Comparison of ENCODE assay signal across 22 cellular contexts in genomic region chr1:119294728-119295127, GRCh38.
A peak's percentile ranks its signal among the peaks of the same experiment; 100 is the strongest.
DNase-seq lines count a peak whose midpoint lies in the region; ATAC-seq and TF ChIP-seq lines count a peak whose summit lies in the region.
"Had no signal": no experiment of that assay in that cellular context is flagged by ENCODE, and none has a peak within 500 bp of the region (broad histone marks: within the 10 kb centered on the region; RNA-seq: fewer than 3 reads in every experiment).

No MANE protein-coding gene starts in this region.

- DNase-seq in ELF-1 (ENCODE audit: low read depth, low spot score) = peak; percentile 68
- no peak for DNase-seq in T-helper 17 cell
- DNase-seq in mesothelial cell of epicardium (ENCODE audit: low spot score in 2 of 2, unreplicated experiment in 2 of 2) = no peak
- no peak for DNase-seq in gastrocnemius medialis
- DNase-seq in NCI-H2107 treated with DMSO at 0.1 percent for 48 hours (lab: John Stamatoyannopoulos, UW; ENCODE audit: unreplicated experiment) = no peak
- DNase-seq: activated CD4-positive, alpha-beta T cell treated with anti-CD3 and anti-CD28 coated beads for 4 hours; activated naive CD4-positive, alpha-beta T cell; Caco-2; kidney glomerular epithelial cell; midbrain; NCI-H1694; NCI-H524 treated with DMSO at 0.1 percent for 48 hours; nucleus accumbens; PC-3; right cardiac atrium; stimulated activated CD4-positive, alpha-beta T cell treated with anti-CD3 and anti-CD28 coated beads, Interleukin-1b, Interleukin-23, amount 100 ng/mL, for 48 hours; substantia nigra had no signal

- H3K4me1 Mint-ChIP-seq in T-helper 17 cell = peaks cover 10% of the 10 kb centered on the region
- peaks cover 24% of the 10 kb centered on the region for H3K4me1 Mint-ChIP-seq in mesothelial cell of epicardium

- H3K27me3 ChIP-seq in HUES48 (ENCODE audit: control insufficient read depth, insufficient read depth, low read length) (no peaks in the 10 kb centered on the region), gastrocnemius medialis (no peaks in the 10 kb centered on the region)
- H3K27me3 ChIP-seq: hepatocyte had no signal

- H3K4me3 ChIP-seq in HUES48 (ENCODE audit: low read depth, low read length) (peak overlapping the region; percentile 7; the same call in 1 of the 2 replicates), gastrocnemius medialis (no peak overlapping the region)
- H3K4me3 ChIP-seq: hepatocyte, SK-N-MC had no signal

- peak overlapping the region; percentile 75 for H3K27ac ChIP-seq in HUES48 (ENCODE audit: low read depth, low read length)
- no peak overlapping the region for H3K27ac ChIP-seq in gastrocnemius medialis
- H3K27ac ChIP-seq: hepatocyte, SK-N-MC had no signal

- no peak overlapping the region for H3K27ac Mint-ChIP-seq in T-helper 17 cell
- peak overlapping the region; percentile 79 for H3K27ac Mint-ChIP-seq in mesothelial cell of epicardium

- in situ Hi-C loops in gastrocnemius medialis (cut with MboI; ENCODE audit: low sequenced_read_pairs in 4 of 4) = no loop called here

- H3K9ac ChIP-seq in HUES48 (ENCODE audit: low read depth, low read length) = no peak overlapping the region

- TF ChIP-seq CTCF in mesothelial cell of epicardium (IDR thresholded peaks at IDR 0.05; ENCODE audit: unreplicated experiment) = no peak
- no peak for TF ChIP-seq CTCF in gastrocnemius medialis (IDR thresholded peaks at IDR 0.05 in 4 of 5, conservative IDR thresholded peaks at IDR 0.05 in 1 of 5)

- H3K4me3 Mint-ChIP-seq in T-helper 17 cell (no peak overlapping the region), mesothelial cell of epicardium (no peak overlapping the region)

- intact Hi-C loops in gastrocnemius medialis (cut with DNase I; ENCODE audit: low total_unique reads) = no loop called here

- no peak for TF ChIP-seq POLR2A in gastrocnemius medialis (IDR thresholded peaks at IDR 0.05)

- no peaks in the 10 kb centered on the region for H3K36me3 ChIP-seq in HUES48 (ENCODE audit: control insufficient read depth, insufficient read depth, low read length)
- H3K36me3 ChIP-seq in gastrocnemius medialis = no peaks in the 10 kb centered on the region

- no peaks in the 10 kb centered on the region for H3K9me3 ChIP-seq in HUES48 (ENCODE audit: control insufficient read depth, insufficient read depth, low read length)
- H3K9me3 ChIP-seq in T-helper 17 cell (ENCODE audit: control insufficient read depth, low read length, poor library complexity, severe bottlenecking) = no peaks in the 10 kb centered on the region
- H3K9me3 ChIP-seq in gastrocnemius medialis = no peaks in the 10 kb centered on the region
- H3K9me3 ChIP-seq: Caco-2 had no signal

- H3K27me3 Mint-ChIP-seq in T-helper 17 cell (peaks cover 39% of the 10 kb centered on the region), mesothelial cell of epicardium (ENCODE audit: low read depth) (no peaks in the 10 kb centered on the region)

- H3K36me3 Mint-ChIP-seq in T-helper 17 cell (ENCODE audit: low read depth) (no peaks in the 10 kb centered on the region), mesothelial cell of epicardium (no peaks in the 10 kb centered on the region)

- H3K9me3 Mint-ChIP-seq in mesothelial cell of epicardium = no peaks in the 10 kb centered on the region

- H3K4me1 ChIP-seq in HUES48 (ENCODE audit: control insufficient read depth, insufficient read depth, low read length) (peaks cover 19% of the 10 kb centered on the region), gastrocnemius medialis (no peaks in the 10 kb centered on the region)

- peak; percentile 47 for ATAC-seq in T-helper 17 cell
- no peak for ATAC-seq in GM18858 (IDR thresholded peaks at IDR 0.05; ENCODE audit: unreplicated experiment)
- no peak for ATAC-seq in HG02938 (IDR thresholded peaks at IDR 0.05; ENCODE audit: unreplicated experiment)
- ATAC-seq in gastrocnemius medialis = no peak
- ATAC-seq: PC-3, right cardiac atrium had no signal
